In genomic region chr9:77016526-77017504, GRCh38 we compare ENCODE assay signal across 18 cellular contexts. TPM values are rescaled to one million over a fixed set of nuclear protein-coding genes. Genes with fewer than 3 reads are reported as not detected.
A peak's percentile ranks its signal among the peaks of the same experiment; 100 is the strongest.
DNase-seq lines count a peak whose midpoint lies in the region; ATAC-seq and TF ChIP-seq lines count a peak whose summit lies in the region.
"Had no signal": no experiment of that assay in that cellular context is flagged by ENCODE, and none has a peak within 500 bp of the region (broad histone marks: within the 10 kb centered on the region; RNA-seq: fewer than 3 reads in every experiment).

No MANE protein-coding gene starts in this region.

- H3K27me3 Mint-ChIP-seq in stimulated activated naive CD8-positive, alpha-beta T cell treated with anti-CD3 and anti-CD28 coated beads, Interleukin-15, amount 100 ng/mL, for 72 hours, result peaks cover 99% of the 10 kb centered on the region
- H3K27me3 Mint-ChIP-seq in activated naive CD8-positive, alpha-beta T cell treated with anti-CD3 and anti-CD28 coated beads, Interleukin-2, amount 10 ng/mL, durations not matched to agents 7 days and 5 days, result peaks cover 84% of the 10 kb centered on the region
- H3K27me3 Mint-ChIP-seq in CD4-positive, alpha-beta memory T cell, result peaks cover 47 to 65% of the 10 kb centered on the region in 2 donors

- in situ Hi-C loops in ACHN (cut with HindIII; ENCODE audit: low pct_ligation_motif_present, low pct_unique_long_range_greater_than_20kb, low sequenced_read_pairs), result no loop called here

- H3K27me3 ChIP-seq in CD4-positive, alpha-beta memory T cell (ENCODE audit: insufficient read depth, low read length), result peaks cover 42% of the 10 kb centered on the region
- peaks cover 76 to 100% (median 98%) of the 10 kb centered on the region in 3 donors for H3K27me3 ChIP-seq in stomach

- H3K36me3 ChIP-seq in mesodermal cell (ENCODE audit: control insufficient read depth, insufficient read depth, low read length) (no peaks in the 10 kb centered on the region), stomach (no peaks in the 10 kb centered on the region)
- no peaks in the 10 kb centered on the region for H3K36me3 ChIP-seq in CD4-positive, alpha-beta memory T cell (ENCODE audit: insufficient read depth, low read length)

- no peak overlapping the region for H3K4me3 Mint-ChIP-seq in stimulated activated naive CD8-positive, alpha-beta T cell treated with anti-CD3 and anti-CD28 coated beads, Interleukin-15, amount 100 ng/mL, for 72 hours
- H3K4me3 Mint-ChIP-seq in activated naive CD8-positive, alpha-beta T cell treated with anti-CD3 and anti-CD28 coated beads, Interleukin-2, amount 10 ng/mL, durations not matched to agents 7 days and 5 days, result no peak overlapping the region
- peak overlapping the region in 1 of 8 donors; percentile 2 for H3K4me3 Mint-ChIP-seq in CD4-positive, alpha-beta memory T cell
- H3K4me3 Mint-ChIP-seq: CD8-positive, alpha-beta memory T cell; central memory CD8-positive, alpha-beta T cell had no signal

- H3K4me3 ChIP-seq in mesodermal cell (ENCODE audit: extremely low read depth, insufficient read depth, low read length, poor library complexity, severe bottlenecking) (peak overlapping the region; percentile 26), stomach (no peak overlapping the region)
- H3K4me3 ChIP-seq in CD4-positive, alpha-beta memory T cell (ENCODE audit: low read length in 2 of 2), result no peak overlapping the region

- TF ChIP-seq EP300 in stomach (IDR thresholded peaks at IDR 0.05), result no peak

- intact Hi-C loops in CD4-positive, alpha-beta memory T cell (cut with micrococcal nuclease), result no loop called here
- intact Hi-C loops in stomach (cut with DNase I; ENCODE audit: low total_unique reads), result no loop called here

- peak; percentile 6 for DNase-seq in stimulated activated naive CD8-positive, alpha-beta T cell treated with anti-CD3 and anti-CD28 coated beads, Interleukin-15, Interleukin-2, amounts not matched to agents 100 U/mL and 50 U/mL, for 24 hours
- DNase-seq in stimulated activated naive CD8-positive, alpha-beta T cell treated with anti-CD3 and anti-CD28 coated beads, Interleukin-15, amount 100 ng/mL, for 72 hours, result no peak
- peak; percentile 39 for DNase-seq in activated naive CD8-positive, alpha-beta T cell treated with anti-CD3 and anti-CD28 coated beads, Interleukin-2, amount 10 ng/mL, durations not matched to agents 7 days and 5 days
- DNase-seq in ACHN (no peak), EL (no peak), stomach (no peak)
- no peak for DNase-seq in CD4-positive, alpha-beta memory T cell
- DNase-seq: activated naive CD4-positive, alpha-beta T cell; CD8-positive, alpha-beta memory T cell; hippocampal formation; Kasumi-1; NCI-H2029 treated with DMSO at 0.1 percent for 48 hours; stimulated activated CD4-positive, alpha-beta T cell treated with anti-CD3 and anti-CD28 coated beads, Interleukin-4, amount 100 ng/mL, for 1 hour; stimulated activated naive CD4-positive, alpha-beta T cell treated with Interleukin-2 at 50 U/mL for 16 hours had no signal

- peaks cover 71% of the 10 kb centered on the region for H3K4me1 Mint-ChIP-seq in stimulated activated naive CD8-positive, alpha-beta T cell treated with anti-CD3 and anti-CD28 coated beads, Interleukin-15, amount 100 ng/mL, for 72 hours
- peaks cover 12% of the 10 kb centered on the region for H3K4me1 Mint-ChIP-seq in activated naive CD8-positive, alpha-beta T cell treated with anti-CD3 and anti-CD28 coated beads, Interleukin-2, amount 10 ng/mL, durations not matched to agents 7 days and 5 days
- peaks cover 9 to 55% (median 25%) of the 10 kb centered on the region in 4 donors for H3K4me1 Mint-ChIP-seq in CD4-positive, alpha-beta memory T cell
- H3K4me1 Mint-ChIP-seq: central memory CD8-positive, alpha-beta T cell had no signal

- WGBS in mesodermal cell (ENCODE audit: insufficient coverage in 2 of 2), 2 experiments, result 3% methylated on average over 47 of the region's 47 CpGs
- 6 to 11% (median 6%) methylated on average over 43 to 47 of the region's 47 CpGs for WGBS in stomach, 5 donors

- H3K4me1 ChIP-seq in mesodermal cell (ENCODE audit: control insufficient read depth, insufficient read depth, low read length, poor library complexity, severe bottlenecking) (peaks cover 20% of the 10 kb centered on the region), stomach (peaks cover 29 to 86% (median 53%) of the 10 kb centered on the region in 4 donors)
- H3K4me1 ChIP-seq in CD4-positive, alpha-beta memory T cell (ENCODE audit: insufficient read depth, low read length), result peaks cover 15% of the 10 kb centered on the region

- POLR2A ChIA-PET in activated naive CD8-positive, alpha-beta T cell treated with anti-CD3 and anti-CD28 coated beads, Interleukin-2, amount 10 ng/mL, durations not matched to agents 7 days and 5 days (lab: Charles Lee), result no interaction called here
- POLR2A ChIA-PET in CD4-positive, alpha-beta memory T cell (lab: Charles Lee; ENCODE audit: partially characterized antibody), result no interaction called here

- no peaks in the 10 kb centered on the region for H3K9me3 Mint-ChIP-seq in stimulated activated naive CD8-positive, alpha-beta T cell treated with anti-CD3 and anti-CD28 coated beads, Interleukin-15, amount 100 ng/mL, for 72 hours
- no peaks in the 10 kb centered on the region for H3K9me3 Mint-ChIP-seq in activated naive CD8-positive, alpha-beta T cell treated with anti-CD3 and anti-CD28 coated beads, Interleukin-2, amount 10 ng/mL, durations not matched to agents 7 days and 5 days
- peaks cover 0 to 4% (median 0%) of the 10 kb centered on the region in 8 donors for H3K9me3 Mint-ChIP-seq in CD4-positive, alpha-beta memory T cell
- H3K9me3 Mint-ChIP-seq: central memory CD8-positive, alpha-beta T cell had no signal

- no peak overlapping the region for H3K27ac Mint-ChIP-seq in stimulated activated naive CD8-positive, alpha-beta T cell treated with anti-CD3 and anti-CD28 coated beads, Interleukin-15, amount 100 ng/mL, for 72 hours
- peak overlapping the region; percentile 25 for H3K27ac Mint-ChIP-seq in activated naive CD8-positive, alpha-beta T cell treated with anti-CD3 and anti-CD28 coated beads, Interleukin-2, amount 10 ng/mL, durations not matched to agents 7 days and 5 days
- H3K27ac Mint-ChIP-seq in CD4-positive, alpha-beta memory T cell, result no peak overlapping the region

- no peak for TF ChIP-seq POLR2A in stomach (IDR thresholded peaks at IDR 0.05)

- ATAC-seq in stimulated activated naive CD8-positive, alpha-beta T cell treated with anti-CD3 and anti-CD28 coated beads, Interleukin-15, Interleukin-2, amounts not matched to agents 100 U/mL and 50 U/mL, for 24 hours, result no peak
- ATAC-seq in stimulated activated naive CD8-positive, alpha-beta T cell treated with anti-CD3 and anti-CD28 coated beads, Interleukin-15, amount 100 ng/mL, for 72 hours, result no peak
- no peak for ATAC-seq in activated naive CD8-positive, alpha-beta T cell treated with anti-CD3 and anti-CD28 coated beads, Interleukin-2, amount 10 ng/mL, durations not matched to agents 7 days and 5 days (ENCODE audit: low read depth)

- peaks cover 5% of the 10 kb centered on the region for H3K36me3 Mint-ChIP-seq in activated naive CD8-positive, alpha-beta T cell treated with anti-CD3 and anti-CD28 coated beads, Interleukin-2, amount 10 ng/mL, durations not matched to agents 7 days and 5 days
- H3K36me3 Mint-ChIP-seq in CD4-positive, alpha-beta memory T cell, result no peaks in the 10 kb centered on the region
- H3K36me3 Mint-ChIP-seq: CD8-positive, alpha-beta memory T cell had no signal

- CTCF ChIA-PET in CD4-positive, alpha-beta memory T cell (lab: Charles Lee; ENCODE audit: partially characterized antibody), result interaction anchor here (1.3 kb wide), 1 partner anchor 9 kb away, joined by 6 read pairs; no protein-coding TSS in a partner anchor

- no peak overlapping the region for H3K27ac ChIP-seq in mesodermal cell (ENCODE audit: low read depth, low read length, severe bottlenecking)
- no peak overlapping the region for H3K27ac ChIP-seq in CD4-positive, alpha-beta memory T cell (ENCODE audit: low read depth, low read length)
- no peak overlapping the region for H3K27ac ChIP-seq in stomach

- no peaks in the 10 kb centered on the region for H3K9me3 ChIP-seq in mesodermal cell (ENCODE audit: control insufficient read depth, low read length)
- no peaks in the 10 kb centered on the region for H3K9me3 ChIP-seq in CD4-positive, alpha-beta memory T cell (ENCODE audit: control insufficient read depth in 1 of 2, low read length in 2 of 2)
- H3K9me3 ChIP-seq in stomach, result no peaks in the 10 kb centered on the region

- no peak for TF ChIP-seq CTCF in stomach (IDR thresholded peaks at IDR 0.05)

RNA-seq across cellular contexts. Expression of gene FOXB2, which starts 2.6 kb away (rescaled TPM):
- not detected for total RNA-seq in activated naive CD8-positive, alpha-beta T cell treated with anti-CD3 and anti-CD28 coated beads, Interleukin-2, amount 10 ng/mL, durations not matched to agents 7 days and 5 days
- not detected for polyA plus RNA-seq in mesodermal cell (2013, experiment 1 of 2)
- polyA plus RNA-seq in mesodermal cell (2013, experiment 2 of 2), result not detected
- total RNA-seq in CD4-positive, alpha-beta memory T cell, result not detected
- polyA plus RNA-seq in CD4-positive, alpha-beta memory T cell, result not detected
- not detected for total RNA-seq in stomach
- not detected for polyA plus RNA-seq in stomach
- total RNA-seq: CD8-positive, alpha-beta memory T cell; epithelial cell of proximal tubule; mesenteric fat pad had no signal
- polyA plus RNA-seq: CD8-positive, alpha-beta memory T cell had no signal

Comparison
In these comparisons a context has a peak if more than half of its experiments do, and no peak if none do; other contexts are left out.
1. DNase-seq: peak in stimulated activated naive CD8-positive, alpha-beta T cell treated with anti-CD3 and anti-CD28 coated beads, Interleukin-15, Interleukin-2, amounts not matched to agents 100 U/mL and 50 U/mL, for 24 hours (single experiment) and activated naive CD8-positive, alpha-beta T cell treated with anti-CD3 and anti-CD28 coated beads, Interleukin-2, amount 10 ng/mL, durations not matched to agents 7 days and 5 days (single experiment); none in stimulated activated naive CD8-positive, alpha-beta T cell treated with anti-CD3 and anti-CD28 coated beads, Interleukin-15, amount 100 ng/mL, for 72 hours (0 of 2), ACHN (single experiment), CD4-positive, alpha-beta memory T cell (0 of 5), EL (single experiment) and stomach (single experiment).